8 cellular contexts compared by ENCODE assay signal in genomic region chr7:100427762-100428198, GRCh38. TPM values are rescaled to one million over a fixed set of nuclear protein-coding genes. Genes with fewer than 3 reads are reported as not detected.
DNase-seq lines count a peak whose midpoint lies in the region; ATAC-seq and TF ChIP-seq lines count a peak whose summit lies in the region.

No MANE protein-coding gene starts in this region.

- H3K27me3 Mint-ChIP-seq in activated CD4-positive, alpha-beta T cell treated with anti-CD3 and anti-CD28 coated beads, Interleukin-2, amount 10 ng/mL, durations not matched to agents 24 days and 14 days: peaks cover 11% of the 10 kb centered on the region

- H3K4me1 Mint-ChIP-seq in activated CD4-positive, alpha-beta T cell treated with anti-CD3 and anti-CD28 coated beads, Interleukin-2, amount 10 ng/mL, durations not matched to agents 24 days and 14 days: peaks cover 30% of the 10 kb centered on the region

- H3K9me3 Mint-ChIP-seq in activated CD4-positive, alpha-beta T cell treated with anti-CD3 and anti-CD28 coated beads, Interleukin-2, amount 10 ng/mL, durations not matched to agents 24 days and 14 days: peaks cover 4% of the 10 kb centered on the region

- peaks cover 27% of the 10 kb centered on the region for H3K36me3 Mint-ChIP-seq in activated CD4-positive, alpha-beta T cell treated with anti-CD3 and anti-CD28 coated beads, Interleukin-2, amount 10 ng/mL, durations not matched to agents 24 days and 14 days (ENCODE audit: low read depth)

- TF ChIP-seq CTCF in ascending aorta (IDR thresholded peaks at IDR 0.05) (no peak), kidney epithelial cell (IDR thresholded peaks at IDR 0.05; ENCODE audit: insufficient read depth, low read length, poor library complexity, severe bottlenecking) (no peak), suprapubic skin (IDR thresholded peaks at IDR 0.05) (no peak)

- WGBS in suprapubic skin: 54% methylated on average over 14 of the region's 16 CpGs

- H3K27ac ChIP-seq in ascending aorta (peak overlapping the region; percentile 99 to 100), suprapubic skin (peak overlapping the region; percentile 97)

- no peak for TF ChIP-seq EP300 in suprapubic skin (IDR thresholded peaks at IDR 0.05)

- H3K27ac Mint-ChIP-seq in activated CD4-positive, alpha-beta T cell treated with anti-CD3 and anti-CD28 coated beads, Interleukin-2, amount 10 ng/mL, durations not matched to agents 24 days and 14 days: peak overlapping the region; percentile 97

- H3K27me3 ChIP-seq in ascending aorta (no peaks in the 10 kb centered on the region), kidney epithelial cell (ENCODE audit: control insufficient read depth, insufficient read depth, low read length) (no peaks in the 10 kb centered on the region), suprapubic skin (no peaks in the 10 kb centered on the region)

- ATAC-seq in GM18511 (IDR thresholded peaks at IDR 0.05; ENCODE audit: unreplicated experiment): no peak
- ATAC-seq in HG02759 (IDR thresholded peaks at IDR 0.05; ENCODE audit: unreplicated experiment): no peak

- TF ChIP-seq POLR2A in suprapubic skin (IDR thresholded peaks at IDR 0.05): no peak

- H3K4me3 ChIP-seq in ascending aorta: peak overlapping the region; percentile 74 to 82
- H3K4me3 ChIP-seq in kidney epithelial cell (ENCODE audit: low read depth, low read length): peak overlapping the region; percentile 0
- peak overlapping the region; percentile 96 for H3K4me3 ChIP-seq in suprapubic skin

- DNase-seq in activated CD4-positive, alpha-beta T cell treated with anti-CD3 and anti-CD28 coated beads, Interleukin-2, amount 10 ng/mL, durations not matched to agents 24 days and 14 days: no peak
- no peak for DNase-seq in activated CD4-positive, alpha-beta T cell treated with anti-CD3 and anti-CD28 coated beads, Interleukin-2, amount 50 U/mL, for 4 hours
- no peak for DNase-seq in ascending aorta (ENCODE audit: low spot score in 2 of 2)
- DNase-seq in kidney epithelial cell (ENCODE audit: low read depth): no peak
- peak in 1 of 2 donors; percentile 71 for DNase-seq in suprapubic skin (ENCODE audit: low spot score in 2 of 2)
- no peak for DNase-seq in SW480 (ENCODE audit: low spot score)

- H3K36me3 ChIP-seq in ascending aorta (peaks cover 0 to 9% of the 10 kb centered on the region in 2 donors), kidney epithelial cell (ENCODE audit: control insufficient read depth, insufficient read depth, low read length) (no peaks in the 10 kb centered on the region), suprapubic skin (peaks cover under 1% of the 10 kb centered on the region)

- H3K9me3 ChIP-seq in ascending aorta (no peaks in the 10 kb centered on the region), suprapubic skin (no peaks in the 10 kb centered on the region)

- H3K4me1 ChIP-seq in ascending aorta (peaks cover 4 to 22% of the 10 kb centered on the region in 2 donors), suprapubic skin (peaks cover 32% of the 10 kb centered on the region)

- intact Hi-C loops in activated CD4-positive, alpha-beta T cell treated with anti-CD3 and anti-CD28 coated beads, Interleukin-2, amount 10 ng/mL, durations not matched to agents 24 days and 14 days (cut with micrococcal nuclease): loop anchor here (1.0 to 5.0 kb wide), 11 partner anchors 9 to 955 kb away; partner anchors contain the start of genes AGFG2, CNPY4, LAMTOR4 and MBLAC1
- intact Hi-C loops in ascending aorta (cut with DNase I): loop anchor here (1.0 to 10.0 kb wide), 4 partner anchors 51 to 440 kb away; partner anchors contain the start of genes GNB2, MBLAC1, TRIP6 and TSC22D4

- peak overlapping the region; percentile 95 for H3K4me3 Mint-ChIP-seq in activated CD4-positive, alpha-beta T cell treated with anti-CD3 and anti-CD28 coated beads, Interleukin-2, amount 10 ng/mL, durations not matched to agents 24 days and 14 days

RNA-seq across cellular contexts. Expression of gene ZCWPW1, which starts 0.7 kb away (rescaled TPM):
- 1.7 and 2.6 TPM in 2 replicates for total RNA-seq in activated CD4-positive, alpha-beta T cell treated with anti-CD3 and anti-CD28 coated beads, Interleukin-2, amount 10 ng/mL, durations not matched to agents 24 days and 14 days
- not detected for total RNA-seq in ascending aorta
- total RNA-seq in kidney epithelial cell: 0.88 and 1.8 TPM in 2 replicates
- 1 to 10 TPM; 2.2 to 9.4 (median 4.8) TPM for total RNA-seq in suprapubic skin

RNA-seq across cellular contexts. Expression of gene MEPCE, which starts 1.9 kb away (rescaled TPM):
- total RNA-seq in activated CD4-positive, alpha-beta T cell treated with anti-CD3 and anti-CD28 coated beads, Interleukin-2, amount 10 ng/mL, durations not matched to agents 24 days and 14 days: 55.8 and 57.2 TPM in 2 replicates
- total RNA-seq in ascending aorta (32.9 TPM), kidney epithelial cell (29.7 and 30.0 TPM in 2 replicates), suprapubic skin (10 to 100 TPM; 38.5 to 50.4 (median 39.6) TPM)

RNA-seq across cellular contexts. Expression of gene PPP1R35, which starts 8.5 kb away (rescaled TPM):
- 52.8 and 59.9 TPM in 2 replicates for total RNA-seq in activated CD4-positive, alpha-beta T cell treated with anti-CD3 and anti-CD28 coated beads, Interleukin-2, amount 10 ng/mL, durations not matched to agents 24 days and 14 days
- 35.2 TPM for total RNA-seq in ascending aorta
- 28.0 and 39.8 TPM in 2 replicates for total RNA-seq in kidney epithelial cell
- 10 to 100 TPM; 18.2 to 35.6 (median 27.0) TPM for total RNA-seq in suprapubic skin

RNA-seq across cellular contexts. Expression of gene SPACDR, which starts 36.3 kb away (rescaled TPM):
- total RNA-seq in activated CD4-positive, alpha-beta T cell treated with anti-CD3 and anti-CD28 coated beads, Interleukin-2, amount 10 ng/mL, durations not matched to agents 24 days and 14 days: 2.7 and 2.9 TPM in 2 replicates
- not detected for total RNA-seq in ascending aorta
- not detected in 2 replicates for total RNA-seq in kidney epithelial cell
- total RNA-seq in suprapubic skin: under 1 TPM in 1 of 4 donors, not detected in 3; 0.53 TPM

RNA-seq across cellular contexts. Expression of gene TSC22D4, which starts 51.2 kb away (rescaled TPM):
- total RNA-seq in activated CD4-positive, alpha-beta T cell treated with anti-CD3 and anti-CD28 coated beads, Interleukin-2, amount 10 ng/mL, durations not matched to agents 24 days and 14 days: 113 and 121 TPM in 2 replicates
- total RNA-seq in ascending aorta: 68.2 TPM
- total RNA-seq in kidney epithelial cell: 41.6 and 45.3 TPM in 2 replicates
- 10 to 100 TPM; 52.7 to 67.2 (median 57.3) TPM for total RNA-seq in suprapubic skin

Comparison
In these comparisons a context has a peak if more than half of its experiments do, and no peak if none do; other contexts are left out.
1. H3K4me3 ChIP-seq: peak in every context shown above with its lines; median percentile 96 in suprapubic skin; 78 in ascending aorta; 0 in kidney epithelial cell.